In the genomic region with DNA sequence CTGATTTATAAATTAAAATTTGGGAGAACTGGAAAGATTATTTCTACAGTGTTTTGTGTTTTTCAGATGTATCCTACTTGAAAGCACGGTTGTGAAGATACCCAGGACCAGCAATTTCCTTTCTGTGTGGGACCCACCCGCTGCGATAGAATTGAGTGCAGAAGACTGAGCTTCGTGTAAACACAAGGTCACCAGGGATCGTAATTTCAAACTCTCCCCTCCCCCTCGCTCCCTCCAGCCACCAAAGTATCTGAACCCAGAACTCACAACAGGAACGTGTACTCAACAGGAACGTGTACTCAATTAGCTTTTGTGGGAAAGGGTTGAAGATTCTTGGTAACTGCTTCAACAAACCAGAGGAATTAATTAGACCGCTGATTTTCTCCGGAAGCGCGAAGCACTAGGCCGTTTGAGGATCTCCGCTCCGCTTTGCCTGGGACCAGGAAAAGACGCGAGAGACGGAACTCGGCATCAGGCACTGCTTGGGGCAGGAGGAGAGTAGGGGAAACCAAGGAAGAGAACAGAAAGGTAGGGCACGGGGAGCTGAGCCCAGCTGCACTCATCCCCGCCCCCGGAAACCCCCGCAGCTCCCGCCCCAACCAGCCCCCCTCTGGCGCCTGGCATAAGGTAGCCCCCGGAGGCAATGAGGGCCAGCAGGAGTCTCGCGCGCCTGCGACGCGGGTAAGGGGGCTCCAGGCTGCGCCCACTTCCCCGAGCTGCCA, we compare ENCODE assay signal across 8 cellular contexts. TPM values are rescaled to one million over a fixed set of nuclear protein-coding genes. Genes with fewer than 3 reads are reported as not detected.
A peak's percentile ranks its signal among the peaks of the same experiment; 100 is the strongest.
DNase-seq lines count a peak whose midpoint lies in the region; ATAC-seq and TF ChIP-seq lines count a peak whose summit lies in the region.

No MANE protein-coding gene starts in this region.

- H3K4me1 Mint-ChIP-seq in activated T-cell treated with anti-CD3 and anti-CD28 coated beads, Interleukin-2, amount 50 U/mL, for 4 hours (ENCODE audit: low read depth) = peaks cover 49% of the 10 kb centered on the region

- H3K4me3 ChIP-seq in neural cell (ENCODE audit: low read length) = peak overlapping the region; percentile 97
- peak overlapping the region; percentile 94 for H3K4me3 ChIP-seq in thoracic aorta

- peak overlapping the region; percentile 88 for H3K4me2 ChIP-seq in neural cell (ENCODE audit: low read length)

- H3K9me3 ChIP-seq in neural cell (ENCODE audit: low read length) (no peaks in the 10 kb centered on the region), thoracic aorta (no peaks in the 10 kb centered on the region)

- peaks cover 13% of the 10 kb centered on the region for H3K36me3 Mint-ChIP-seq in activated T-cell treated with anti-CD3 and anti-CD28 coated beads, Interleukin-2, amount 50 U/mL, for 4 hours (ENCODE audit: insufficient read depth)

- no peaks in the 10 kb centered on the region for H4K20me1 ChIP-seq in neural cell (ENCODE audit: insufficient read depth)

- H3K36me3 ChIP-seq in neural cell (ENCODE audit: insufficient read depth, low read length) (no peaks in the 10 kb centered on the region), thoracic aorta (peaks cover 3% of the 10 kb centered on the region)

- peaks cover 37% of the 10 kb centered on the region for H3K79me2 ChIP-seq in neural cell (replicated peaks; ENCODE audit: insufficient read depth, low read length)

- H3K27me3 ChIP-seq in neural cell (ENCODE audit: insufficient read depth, low read depth, low read length) = no peaks in the 10 kb centered on the region
- H3K27me3 ChIP-seq in thoracic aorta (replicated peaks; ENCODE audit: insufficient read depth) = no peaks in the 10 kb centered on the region

- no peaks in the 10 kb centered on the region for H3K9me3 Mint-ChIP-seq in activated T-cell treated with anti-CD3 and anti-CD28 coated beads, Interleukin-2, amount 50 U/mL, for 4 hours

- TF ChIP-seq POLR2A in GM19193 (IDR thresholded peaks at IDR 0.05; ENCODE audit: extremely low read depth, insufficient read depth, insufficient read length) = peak; percentile 37

- peak overlapping the region; percentile 90 for H3K9ac ChIP-seq in neural cell (ENCODE audit: low read length)

- TF ChIP-seq CTCF in C4-2B (conservative IDR thresholded peaks at IDR 0.05) = no peak
- no peak for TF ChIP-seq CTCF in neural cell (IDR thresholded peaks at IDR 0.05; ENCODE audit: poor library complexity, severe bottlenecking)
- TF ChIP-seq CTCF in thoracic aorta (IDR thresholded peaks at IDR 0.05) = no peak

- peak overlapping the region; percentile 99 for H3K4me3 Mint-ChIP-seq in activated T-cell treated with anti-CD3 and anti-CD28 coated beads, Interleukin-2, amount 50 U/mL, for 4 hours

- TF ChIP-seq RAD21 in neural cell (conservative IDR thresholded peaks at IDR 0.05) = peak; percentile 18

- no peaks in the 10 kb centered on the region for H3F3A ChIP-seq in neural cell (ENCODE audit: insufficient read depth, low read length, poor library complexity, severe bottlenecking)

- peaks cover 23 to 26% of the 10 kb centered on the region in 2 donors for H3K4me1 ChIP-seq in thoracic aorta (ENCODE audit: control insufficient read depth in 1 of 2, low read depth in 2 of 2)

- no peaks in the 10 kb centered on the region for H3K9me2 ChIP-seq in neural cell (ENCODE audit: insufficient read depth, low read length)

- TF ChIP-seq EP300 in neural cell (conservative IDR thresholded peaks at IDR 0.05; ENCODE audit: poor library complexity, severe bottlenecking) = no peak

- DNase-seq in NCI-H69 (lab: John Stamatoyannopoulos, UW) = peak; percentile 86
- DNase-seq in activated T-cell treated with anti-CD3 and anti-CD28 coated beads, Interleukin-2, amount 50 U/mL, for 4 hours = no peak
- peak; percentile 3 for DNase-seq in fibroblast of the conjunctiva (ENCODE audit: low read depth)
- no peak for DNase-seq in thoracic aorta (ENCODE audit: low spot score)

- H3K27ac ChIP-seq in C4-2B (peak overlapping the region; percentile 90), neural cell (ENCODE audit: low read length) (peak overlapping the region; percentile 92), thoracic aorta (peak overlapping the region; percentile 87 to 88)

- no peaks in the 10 kb centered on the region for H3K27me3 Mint-ChIP-seq in activated T-cell treated with anti-CD3 and anti-CD28 coated beads, Interleukin-2, amount 50 U/mL, for 4 hours (ENCODE audit: low read depth)

- H2AFZ ChIP-seq in neural cell (ENCODE audit: low read depth, low read length) = peak overlapping the region; percentile 97

- ATAC-seq in HG03439 (IDR thresholded peaks at IDR 0.05; ENCODE audit: unreplicated experiment) (peak; percentile 30), thoracic aorta (ENCODE audit: insufficient number of reproducible peaks, low FRiP score, low read depth) (no peak)
- peak; percentile 64 to 70 for ATAC-seq in activated T-cell treated with anti-CD3 and anti-CD28 coated beads, Interleukin-2, amount 50 U/mL, for 4 hours

TF ChIP-seq in neural cell, 6 proteins besides CTCF, POLR2A, EP300 and RAD21:
- TF ChIP-seq REST (IDR thresholded peaks at IDR 0.05; ENCODE audit: borderline replicate concordance) (no peak), SMC3 (conservative IDR thresholded peaks at IDR 0.05; ENCODE audit: poor library complexity) (peak; percentile 14), EZH2 (IDR thresholded peaks at IDR 0.05; ENCODE audit: borderline replicate concordance, insufficient read depth, low read length, poor library complexity, severe bottlenecking) (no peak), MXI1 (conservative IDR thresholded peaks at IDR 0.05; ENCODE audit: poor library complexity, severe bottlenecking) (no peak), TAF1 (IDR thresholded peaks at IDR 0.05; ENCODE audit: low read depth) (no peak), POLR2AphosphoS5 (IDR thresholded peaks at IDR 0.05) (no peak)

RNA-seq across cellular contexts. Expression of gene DRAM2, which starts 0.5 kb away (rescaled TPM):
- total RNA-seq in activated T-cell treated with anti-CD3 and anti-CD28 coated beads, Interleukin-2, amount 50 U/mL, for 4 hours = 10 to 100 TPM; 10.7 to 12.8 (median 12.6) TPM
- polyA plus RNA-seq in neural cell = 71.0 and 72.2 TPM in 2 replicates
- polyA minus RNA-seq in neural cell = 47.7 and 53.3 TPM in 2 replicates
- 10 to 100 TPM; 27.7 to 50.8 TPM for total RNA-seq in thoracic aorta

RNA-seq across cellular contexts. Expression of gene CEPT1, which starts 0.6 kb away (rescaled TPM):
- total RNA-seq in activated T-cell treated with anti-CD3 and anti-CD28 coated beads, Interleukin-2, amount 50 U/mL, for 4 hours = 10 to 100 TPM; 24.1 to 33.5 (median 31.5) TPM
- 49.1 and 51.6 TPM in 2 replicates for polyA plus RNA-seq in neural cell
- 51.9 and 60.2 TPM in 2 replicates for polyA minus RNA-seq in neural cell
- total RNA-seq in thoracic aorta = 10 to 100 TPM; 31.0 to 33.5 TPM

Comparison
In these comparisons a context has a peak if more than half of its experiments do, and no peak if none do; other contexts are left out.
1. DNase-seq: peak in NCI-H69 (single experiment) and fibroblast of the conjunctiva (single experiment); none in activated T-cell treated with anti-CD3 and anti-CD28 coated beads, Interleukin-2, amount 50 U/mL, for 4 hours (single experiment) and thoracic aorta (single experiment).
2. Peak in every context shown above with its lines, with median percentiles within 50 percentile points of each other: H3K27ac ChIP-seq.